Comparison of ENCODE assay signal across 22 cellular contexts in genomic region chr3:172043766-172044165, GRCh38. TPM values are rescaled to one million over a fixed set of nuclear protein-coding genes. Genes with fewer than 3 reads are reported as not detected.
DNase-seq lines count a peak whose midpoint lies in the region; ATAC-seq and TF ChIP-seq lines count a peak whose summit lies in the region.
"Had no signal": no experiment of that assay in that cellular context is flagged by ENCODE, and none has a peak within 500 bp of the region (broad histone marks: within the 10 kb centered on the region; RNA-seq: fewer than 3 reads in every experiment).

No MANE protein-coding gene starts in this region.

- DNase-seq in left ventricle myocardium inferior, result no peak
- no peak for DNase-seq in left cardiac atrium
- DNase-seq in natural killer cell treated with Interleukin-12 subunit alpha and Interleukin-12 subunit beta and Interleukin-15 and Interleukin-18, amount 100 ng/mL, for 72 hours (ENCODE audit: low spot score), result no peak
- no peak for DNase-seq in SW 1271 (lab: John Stamatoyannopoulos, UW)
- DNase-seq in activated CD4-positive, alpha-beta T cell treated with anti-CD3 and anti-CD28 coated beads, Interleukin-2, amount 10 ng/mL, durations not matched to agents 24 days and 14 days, result no peak
- no peak for DNase-seq in GF-D8 (lab: John Stamatoyannopoulos, UW)
- DNase-seq in HK-2 (ENCODE audit: unreplicated experiment), result no peak
- DNase-seq: activated CD4-positive, alpha-beta T cell treated with anti-CD3 and anti-CD28 coated beads for 36 hours; C1 segment of cervical spinal cord; DMS 273 treated with DMSO at 0.1 percent for 48 hours; esophagus squamous epithelium; HCEC 1CT; heart left ventricle; MM.1S; NCI-H1694; NCI-H748 treated with DMSO at 0.1 percent for 48 hours; OCI-M1; small intestine; stimulated activated CD4-positive, alpha-beta T cell treated with anti-CD3 and anti-CD28 coated beads, Interleukin-4, amount 100 ng/mL, for 24 hours had no signal

- H3K27ac ChIP-seq in left ventricle myocardium inferior (replicated peaks), result peak overlapping the region; percentile 99
- H3K27ac ChIP-seq: esophagus squamous epithelium, parathyroid adenoma had no signal

- H3K9me3 ChIP-seq in left ventricle myocardium inferior (replicated peaks), result no peaks in the 10 kb centered on the region
- H3K9me3 ChIP-seq: esophagus squamous epithelium, heart left ventricle had no signal

- no peak for TF ChIP-seq CTCF in left ventricle myocardium inferior (IDR thresholded peaks at IDR 0.05; ENCODE audit: borderline replicate concordance)
- TF ChIP-seq CTCF in brain (conservative IDR thresholded peaks at IDR 0.05), result no peak

- H3K4me3 ChIP-seq in left ventricle myocardium inferior, result no peak overlapping the region
- H3K4me3 ChIP-seq: esophagus squamous epithelium had no signal

- intact Hi-C loops in left ventricle myocardium inferior (cut with micrococcal nuclease), result no loop called here
- intact Hi-C loops in left cardiac atrium (cut with DNase I), result loop anchor here in 1 of 2 donors (5.0 kb wide), 2 partner anchors 64 to 239 kb away; no protein-coding TSS in a partner anchor
- intact Hi-C loops in activated CD4-positive, alpha-beta T cell treated with anti-CD3 and anti-CD28 coated beads, Interleukin-2, amount 10 ng/mL, durations not matched to agents 24 days and 14 days (cut with micrococcal nuclease), result no loop called here

- peaks cover 65% of the 10 kb centered on the region for H3K4me1 Mint-ChIP-seq in brain
- peaks cover 46 to 60% of the 10 kb centered on the region in 2 donors for H3K4me1 Mint-ChIP-seq in natural killer cell treated with Interleukin-12 subunit alpha and Interleukin-12 subunit beta and Interleukin-15 and Interleukin-18, amount 100 ng/mL, for 72 hours (ENCODE audit: low read depth in 2 of 2)
- peaks cover 25% of the 10 kb centered on the region for H3K4me1 Mint-ChIP-seq in activated CD4-positive, alpha-beta T cell treated with anti-CD3 and anti-CD28 coated beads, Interleukin-2, amount 10 ng/mL, durations not matched to agents 24 days and 14 days

- peak overlapping the region in 1 of 5 experiments; percentile 45 for H3K27ac Mint-ChIP-seq in brain
- peak overlapping the region; percentile 1 to 81 for H3K27ac Mint-ChIP-seq in natural killer cell treated with Interleukin-12 subunit alpha and Interleukin-12 subunit beta and Interleukin-15 and Interleukin-18, amount 100 ng/mL, for 72 hours
- H3K27ac Mint-ChIP-seq in activated CD4-positive, alpha-beta T cell treated with anti-CD3 and anti-CD28 coated beads, Interleukin-2, amount 10 ng/mL, durations not matched to agents 24 days and 14 days, result no peak overlapping the region
- H3K27ac Mint-ChIP-seq: activated CD4-positive, alpha-beta T cell treated with anti-CD3 and anti-CD28 coated beads for 36 hours; activated T-helper 2 cell treated with anti-CD3 and anti-CD28 coated beads, Interferon-gamma antibody, Interleukin-2, Interleukin-4, amounts not matched to agents 10 μg/mL and 5 μg/mL and 100 μg/mL, durations not matched to agents 14 hours and 24 hours and 36 hours had no signal

- no peak for ATAC-seq in left cardiac atrium
- no peak for ATAC-seq in natural killer cell treated with Interleukin-12 subunit alpha and Interleukin-12 subunit beta and Interleukin-15 and Interleukin-18, amount 100 ng/mL, for 72 hours
- ATAC-seq: activated CD4-positive, alpha-beta T cell treated with anti-CD3 and anti-CD28 coated beads for 36 hours; heart left ventricle had no signal

- H3K27me3 ChIP-seq in left ventricle myocardium inferior (ENCODE audit: low read depth), result no peaks in the 10 kb centered on the region
- H3K27me3 ChIP-seq: esophagus squamous epithelium, heart left ventricle had no signal

- no peaks in the 10 kb centered on the region for H3K9me3 Mint-ChIP-seq in brain
- no peaks in the 10 kb centered on the region for H3K9me3 Mint-ChIP-seq in natural killer cell treated with Interleukin-12 subunit alpha and Interleukin-12 subunit beta and Interleukin-15 and Interleukin-18, amount 100 ng/mL, for 72 hours
- no peaks in the 10 kb centered on the region for H3K9me3 Mint-ChIP-seq in activated CD4-positive, alpha-beta T cell treated with anti-CD3 and anti-CD28 coated beads, Interleukin-2, amount 10 ng/mL, durations not matched to agents 24 days and 14 days
- H3K9me3 Mint-ChIP-seq: activated T-helper 2 cell treated with anti-CD3 and anti-CD28 coated beads, Interferon-gamma antibody, Interleukin-2, Interleukin-4, amounts not matched to agents 10 μg/mL and 5 μg/mL and 100 μg/mL, durations not matched to agents 14 hours and 24 hours and 36 hours had no signal

- peaks cover 16% of the 10 kb centered on the region for H3K36me3 Mint-ChIP-seq in brain
- H3K36me3 Mint-ChIP-seq in natural killer cell treated with Interleukin-12 subunit alpha and Interleukin-12 subunit beta and Interleukin-15 and Interleukin-18, amount 100 ng/mL, for 72 hours, result peaks cover 16% of the 10 kb centered on the region
- H3K36me3 Mint-ChIP-seq in activated CD4-positive, alpha-beta T cell treated with anti-CD3 and anti-CD28 coated beads, Interleukin-2, amount 10 ng/mL, durations not matched to agents 24 days and 14 days (ENCODE audit: low read depth), result peaks cover 7% of the 10 kb centered on the region

- peaks cover 88% of the 10 kb centered on the region for H3K4me1 ChIP-seq in left ventricle myocardium inferior
- H3K4me1 ChIP-seq: parathyroid adenoma had no signal

- peaks cover 9% of the 10 kb centered on the region for H3K27me3 Mint-ChIP-seq in brain
- H3K27me3 Mint-ChIP-seq in natural killer cell treated with Interleukin-12 subunit alpha and Interleukin-12 subunit beta and Interleukin-15 and Interleukin-18, amount 100 ng/mL, for 72 hours, result no peaks in the 10 kb centered on the region
- H3K27me3 Mint-ChIP-seq in activated CD4-positive, alpha-beta T cell treated with anti-CD3 and anti-CD28 coated beads, Interleukin-2, amount 10 ng/mL, durations not matched to agents 24 days and 14 days, result peaks cover 3% of the 10 kb centered on the region
- H3K27me3 Mint-ChIP-seq: activated CD4-positive, alpha-beta T cell treated with anti-CD3 and anti-CD28 coated beads for 36 hours had no signal

- H3K36me3 ChIP-seq in left ventricle myocardium inferior, result no peaks in the 10 kb centered on the region
- H3K36me3 ChIP-seq: esophagus squamous epithelium had no signal

- H3K4me3 Mint-ChIP-seq in brain, result peak overlapping the region in 3 of 5 experiments; percentile 51 to 80 (median 69)
- H3K4me3 Mint-ChIP-seq in natural killer cell treated with Interleukin-12 subunit alpha and Interleukin-12 subunit beta and Interleukin-15 and Interleukin-18, amount 100 ng/mL, for 72 hours, result peak overlapping the region; percentile 43
- no peak overlapping the region for H3K4me3 Mint-ChIP-seq in activated CD4-positive, alpha-beta T cell treated with anti-CD3 and anti-CD28 coated beads, Interleukin-2, amount 10 ng/mL, durations not matched to agents 24 days and 14 days
- H3K4me3 Mint-ChIP-seq: activated CD4-positive, alpha-beta T cell treated with anti-CD3 and anti-CD28 coated beads for 36 hours had no signal

RNA-seq across cellular contexts. Expression of gene FNDC3B, which starts 4.4 kb away (rescaled TPM):
- total RNA-seq in left ventricle myocardium inferior (75.7 TPM), left cardiac atrium (10 to 100 TPM; 82.4 to 98.3 TPM)
- 2.7 TPM for polyA plus RNA-seq in brain (ENCODE audit: insufficient read depth, low read depth, low replicate concordance)
- total RNA-seq in natural killer cell treated with Interleukin-12 subunit alpha and Interleukin-12 subunit beta and Interleukin-15 and Interleukin-18, amount 100 ng/mL, for 72 hours, result 100 to 1,000 TPM; 149 to 217 TPM
- 19.6 and 19.9 TPM in 2 replicates for total RNA-seq in activated CD4-positive, alpha-beta T cell treated with anti-CD3 and anti-CD28 coated beads, Interleukin-2, amount 10 ng/mL, durations not matched to agents 24 days and 14 days
